In the genomic region with DNA sequence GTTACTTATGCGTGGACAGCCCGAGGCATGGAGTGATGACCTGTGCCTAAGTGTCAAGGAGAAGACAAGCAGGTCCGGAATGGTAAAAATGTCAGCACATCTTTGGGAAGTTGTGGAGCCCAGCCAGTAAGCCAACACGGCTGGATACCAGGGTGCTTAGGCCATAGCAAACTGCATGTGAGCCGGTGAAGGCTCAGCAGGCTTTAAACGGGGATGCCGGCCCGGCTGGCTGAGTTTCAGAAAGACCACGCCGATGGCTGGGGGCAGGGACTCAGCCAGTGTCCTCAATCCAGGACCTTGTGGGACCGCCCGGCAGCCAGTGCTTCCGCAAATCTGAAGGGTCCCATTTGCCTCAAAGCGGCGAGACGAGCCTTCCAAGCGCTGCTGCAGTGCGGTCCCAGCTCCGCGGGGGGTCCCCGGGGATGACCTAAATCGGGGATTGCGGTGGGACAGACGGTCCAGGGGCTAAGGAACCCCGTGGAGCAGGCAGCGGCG, we compare ENCODE assay signal across 8 cellular contexts. TPM values are rescaled to one million over a fixed set of nuclear protein-coding genes. Genes with fewer than 3 reads are reported as not detected.
DNase-seq lines count a peak whose midpoint lies in the region; ATAC-seq and TF ChIP-seq lines count a peak whose summit lies in the region.

No MANE protein-coding gene starts in this region.

- H3K27me3 Mint-ChIP-seq in activated T-cell treated with anti-CD3 and anti-CD28 coated beads, Interleukin-2, amount 50 U/mL, for 4 hours (ENCODE audit: low read depth): peaks cover 52% of the 10 kb centered on the region

- H3K4me3 ChIP-seq in choroid plexus epithelial cell (ENCODE audit: low read depth, low read length) (peak overlapping the region; percentile 63), mesenchymal stem cell (ENCODE audit: insufficient read depth in 1 of 2, low read depth in 1 of 2, low read length in 2 of 2) (peak overlapping the region; percentile 74 to 80), upper lobe of left lung (peak overlapping the region in 3 of 4 donors; percentile 70 to 74 (median 71))

- TF ChIP-seq CTCF in choroid plexus epithelial cell (conservative IDR thresholded peaks at IDR 0.05; ENCODE audit: low read depth, low read length) (no peak), upper lobe of left lung (IDR thresholded peaks at IDR 0.05) (no peak)

- no peak for ATAC-seq in activated T-cell treated with anti-CD3 and anti-CD28 coated beads, Interleukin-2, amount 50 U/mL, for 4 hours
- no peak for ATAC-seq in upper lobe of left lung (ENCODE audit: low FRiP score in 2 of 2)
- no peak for ATAC-seq in GM18511 (IDR thresholded peaks at IDR 0.05; ENCODE audit: unreplicated experiment)

- peak overlapping the region; percentile 74 for H3K4me3 Mint-ChIP-seq in activated T-cell treated with anti-CD3 and anti-CD28 coated beads, Interleukin-2, amount 50 U/mL, for 4 hours

- no peak overlapping the region for H3K23ac ChIP-seq in mesenchymal stem cell (ENCODE audit: low read length in 2 of 2)

- no peaks in the 10 kb centered on the region for H3K27me3 ChIP-seq in mesenchymal stem cell (ENCODE audit: control insufficient read depth in 1 of 2, insufficient read depth in 1 of 2, low read length in 2 of 2)
- H3K27me3 ChIP-seq in upper lobe of left lung: no peaks in the 10 kb centered on the region

- peak overlapping the region; percentile 92 for H4K8ac ChIP-seq in mesenchymal stem cell (ENCODE audit: low read length)

- no peak overlapping the region for H3K14ac ChIP-seq in mesenchymal stem cell (ENCODE audit: low read length in 2 of 2)

- no peak overlapping the region for H2BK5ac ChIP-seq in mesenchymal stem cell (ENCODE audit: low read depth, low read length, poor library complexity, severe bottlenecking)

- H2BK12ac ChIP-seq in mesenchymal stem cell (ENCODE audit: low read length in 2 of 2): peak overlapping the region in 1 of 2 experiments; percentile 21

- WGBS in mesenchymal stem cell: 21% methylated on average over 27 of the region's 27 CpGs
- 21 to 23% methylated on average over 20 to 25 of the region's 27 CpGs for WGBS in upper lobe of left lung, 2 donors

- no peaks in the 10 kb centered on the region for H3K9me3 Mint-ChIP-seq in activated T-cell treated with anti-CD3 and anti-CD28 coated beads, Interleukin-2, amount 50 U/mL, for 4 hours

- no peak for DNase-seq in activated T-cell treated with anti-CD3 and anti-CD28 coated beads, Interleukin-2, amount 50 U/mL, for 4 hours
- no peak for DNase-seq in activated T-cell treated with anti-CD3 and anti-CD28 coated beads, Interleukin-2, amount 50 U/mL, for 48 hours
- DNase-seq in choroid plexus epithelial cell (ENCODE audit: low read depth) (peak; percentile 63), mesenchymal stem cell (no peak), upper lobe of left lung (peak in 1 of 2 donors; percentile 79), cortex of kidney (lab: John Stamatoyannopoulos, UW) (no peak), anterior cingulate cortex (lab: John Stamatoyannopoulos, UW) (no peak)

- peak overlapping the region; percentile 97 for H3K4me2 ChIP-seq in mesenchymal stem cell (ENCODE audit: low read length, poor library complexity, severe bottlenecking)

- H3K79me1 ChIP-seq in mesenchymal stem cell (replicated peaks; ENCODE audit: low read length, poor library complexity, severe bottlenecking): peaks cover 11% of the 10 kb centered on the region

- H3K9me3 ChIP-seq in mesenchymal stem cell (ENCODE audit: control insufficient read depth, low read length) (no peaks in the 10 kb centered on the region), upper lobe of left lung (no peaks in the 10 kb centered on the region)

- H3K4me1 ChIP-seq in mesenchymal stem cell (ENCODE audit: control insufficient read depth, insufficient read depth, low read depth, low read length) (peaks cover 23% of the 10 kb centered on the region), upper lobe of left lung (peaks cover 19 to 30% (median 25%) of the 10 kb centered on the region in 4 donors)

- peak overlapping the region; percentile 86 for H2AFZ ChIP-seq in mesenchymal stem cell (ENCODE audit: low read depth, low read length)

- peaks cover 8% of the 10 kb centered on the region for H3K4me1 Mint-ChIP-seq in activated T-cell treated with anti-CD3 and anti-CD28 coated beads, Interleukin-2, amount 50 U/mL, for 4 hours (ENCODE audit: low read depth)

- H2AK5ac ChIP-seq in mesenchymal stem cell (ENCODE audit: low read length, severe bottlenecking): no peak overlapping the region

- H3K18ac ChIP-seq in mesenchymal stem cell (ENCODE audit: low read depth in 1 of 2, low read length in 2 of 2): peak overlapping the region; percentile 58 to 74

- H3K4ac ChIP-seq in mesenchymal stem cell (ENCODE audit: low read depth in 1 of 2, low read length in 2 of 2): peak overlapping the region; percentile 31 to 84

- no peak overlapping the region for H2BK120ac ChIP-seq in mesenchymal stem cell (ENCODE audit: low read depth, low read length)

- H3K27ac ChIP-seq in mesenchymal stem cell (ENCODE audit: low read length, poor library complexity, severe bottlenecking) (no peak overlapping the region), upper lobe of left lung (peak overlapping the region; percentile 2 to 91 (median 79))

- H3K36me3 ChIP-seq in mesenchymal stem cell (ENCODE audit: control insufficient read depth in 1 of 2, insufficient read depth in 2 of 2, low read depth in 1 of 2, low read length in 2 of 2) (no peaks in the 10 kb centered on the region), upper lobe of left lung (no peaks in the 10 kb centered on the region)

- TF ChIP-seq POLR2A in upper lobe of left lung (IDR thresholded peaks at IDR 0.05): no peak

- TF ChIP-seq EP300 in upper lobe of left lung (IDR thresholded peaks at IDR 0.05): no peak

- H4K91ac ChIP-seq in mesenchymal stem cell (ENCODE audit: low read length): no peak overlapping the region

- peak overlapping the region; percentile 85 for H3K9ac ChIP-seq in mesenchymal stem cell (ENCODE audit: low read length)

- H3K36me3 Mint-ChIP-seq in activated T-cell treated with anti-CD3 and anti-CD28 coated beads, Interleukin-2, amount 50 U/mL, for 4 hours (ENCODE audit: insufficient read depth): no peaks in the 10 kb centered on the region

- H2BK15ac ChIP-seq in mesenchymal stem cell (ENCODE audit: low read depth, poor library complexity, severe bottlenecking): no peak overlapping the region

RNA-seq across cellular contexts. Expression of a gene that starts 0.9 kb away (rescaled TPM):
- 1 to 10 TPM; 1.9 to 2.6 (median 2.1) TPM for total RNA-seq in activated T-cell treated with anti-CD3 and anti-CD28 coated beads, Interleukin-2, amount 50 U/mL, for 4 hours
- polyA plus RNA-seq in mesenchymal stem cell (2013, experiment 1 of 2): 19.4 TPM
- polyA plus RNA-seq in mesenchymal stem cell (2013, experiment 2 of 2): 19.3 TPM
- total RNA-seq in upper lobe of left lung: 10 to 100 TPM; 25.5 to 45.1 (median 30.7) TPM

Comparison
In these comparisons a context has a peak if more than half of its experiments do, and no peak if none do; other contexts are left out.
1. RNA of a gene that starts 0.9 kb away (total RNA-seq): 25.5 to 45.1 TPM in upper lobe of left lung; 1.9 to 2.6 TPM in activated T-cell treated with anti-CD3 and anti-CD28 coated beads, Interleukin-2, amount 50 U/mL, for 4 hours; every median in the first group is over 4 times any median in the second.
2. Peak in every context shown above with its lines, with median percentiles within 50 percentile points of each other: H3K4me3 ChIP-seq.